In genomic region chr20:43508106-43508505, GRCh38 we compare ENCODE assay signal across 9 cellular contexts. TPM values are rescaled to one million over a fixed set of nuclear protein-coding genes. Genes with fewer than 3 reads are reported as not detected.
DNase-seq lines count a peak whose midpoint lies in the region; ATAC-seq, FAIRE-seq and TF ChIP-seq lines count a peak whose summit lies in the region.
"Had no signal": no experiment of that assay in that cellular context is flagged by ENCODE, and none has a peak within 500 bp of the region (broad histone marks: within the 10 kb centered on the region; RNA-seq: fewer than 3 reads in every experiment).

No MANE protein-coding gene starts in this region.

- 9% methylated on average over 21 to 22 of the region's 22 CpGs for WGBS in ectodermal cell, 2 experiments

- intact Hi-C loops in naive thymus-derived CD4-positive, alpha-beta T cell (cut with micrococcal nuclease), result no loop called here

- ATAC-seq in naive thymus-derived CD4-positive, alpha-beta T cell, result no peak
- no peak for ATAC-seq in HG03039 (IDR thresholded peaks at IDR 0.05; ENCODE audit: unreplicated experiment)
- no peak for ATAC-seq in HG03378 (IDR thresholded peaks at IDR 0.05; ENCODE audit: unreplicated experiment)
- no peak for ATAC-seq in HG02798 (IDR thresholded peaks at IDR 0.05; ENCODE audit: poor library complexity, unreplicated experiment)

- CTCF ChIA-PET in naive thymus-derived CD4-positive, alpha-beta T cell (lab: Charles Lee), result no interaction called here

- no peak overlapping the region for H3K27ac ChIP-seq in ectodermal cell (ENCODE audit: insufficient read depth, low read depth, low read length, poor library complexity, severe bottlenecking)
- H3K27ac ChIP-seq in naive thymus-derived CD4-positive, alpha-beta T cell (ENCODE audit: low read depth, low read length), result no peak overlapping the region

- no peaks in the 10 kb centered on the region for H3K36me3 Mint-ChIP-seq in IgD-negative memory B cell
- H3K36me3 Mint-ChIP-seq in naive thymus-derived CD4-positive, alpha-beta T cell, result peaks cover 0 to 4% (median 0%) of the 10 kb centered on the region in 5 donors

- H3K36me3 ChIP-seq in ectodermal cell (ENCODE audit: control insufficient read depth, insufficient read depth, low read length), result no peaks in the 10 kb centered on the region
- no peaks in the 10 kb centered on the region for H3K36me3 ChIP-seq in naive thymus-derived CD4-positive, alpha-beta T cell (ENCODE audit: control insufficient read depth in 2 of 3, insufficient read depth in 3 of 3, low read length in 3 of 3)

- no peaks in the 10 kb centered on the region for H3K9me3 ChIP-seq in ectodermal cell (ENCODE audit: control insufficient read depth, low read length)
- no peaks in the 10 kb centered on the region for H3K9me3 ChIP-seq in naive thymus-derived CD4-positive, alpha-beta T cell (ENCODE audit: control insufficient read depth in 2 of 3, low read length in 3 of 3)

- H3K9me3 Mint-ChIP-seq in IgD-negative memory B cell, result peaks cover 0 to 2% (median 0%) of the 10 kb centered on the region in 3 donors
- no peaks in the 10 kb centered on the region for H3K9me3 Mint-ChIP-seq in naive thymus-derived CD4-positive, alpha-beta T cell

- H3K27me3 Mint-ChIP-seq in IgD-negative memory B cell, result peaks cover 30% of the 10 kb centered on the region
- peaks cover 28 to 56% (median 44%) of the 10 kb centered on the region in 5 donors for H3K27me3 Mint-ChIP-seq in naive thymus-derived CD4-positive, alpha-beta T cell

- FAIRE-seq in GM19239 (lab: Jason Lieb, UNC), result no peak
- FAIRE-seq: GM18507 had no signal

- POLR2A ChIA-PET in naive thymus-derived CD4-positive, alpha-beta T cell (lab: Charles Lee), result no interaction called here

- H3K4me1 Mint-ChIP-seq in IgD-negative memory B cell, result peaks cover 2 to 4% (median 3%) of the 10 kb centered on the region in 3 donors
- peaks cover 0 to 12% (median 7%) of the 10 kb centered on the region in 7 donors for H3K4me1 Mint-ChIP-seq in naive thymus-derived CD4-positive, alpha-beta T cell

- no peak overlapping the region for H3K27ac Mint-ChIP-seq in IgD-negative memory B cell
- no peak overlapping the region for H3K27ac Mint-ChIP-seq in naive thymus-derived CD4-positive, alpha-beta T cell

- TF ChIP-seq CTCF in AG09309 (IDR thresholded peaks at IDR 0.05; ENCODE audit: control insufficient read depth, insufficient read depth, low read depth, low read length, missing control alignments), result no peak

- DNase-seq in AG09309 (ENCODE audit: low read depth), result no peak
- no peak for DNase-seq in naive thymus-derived CD4-positive, alpha-beta T cell
- no peak for DNase-seq in GM19239 (ENCODE audit: insufficient read length, low spot score)

- peak overlapping the region; percentile 75 to 91 (median 77) for H3K4me3 Mint-ChIP-seq in IgD-negative memory B cell
- H3K4me3 Mint-ChIP-seq in naive thymus-derived CD4-positive, alpha-beta T cell, result peak overlapping the region; percentile 59 to 73 (median 66)

- H3K4me3 ChIP-seq in AG09309 (ENCODE audit: control insufficient read depth, low read depth, low read length), result peak overlapping the region; percentile 47
- peak overlapping the region; percentile 64 for H3K4me3 ChIP-seq in ectodermal cell (ENCODE audit: insufficient read depth, low read depth, low read length)
- H3K4me3 ChIP-seq in naive thymus-derived CD4-positive, alpha-beta T cell (ENCODE audit: low read length), result peak overlapping the region; percentile 8

- H3K27me3 ChIP-seq in ectodermal cell (ENCODE audit: control insufficient read depth, insufficient read depth, low read length, poor library complexity, severe bottlenecking), result peaks cover 40% of the 10 kb centered on the region
- peaks cover 0 to 5% of the 10 kb centered on the region in 2 donors for H3K27me3 ChIP-seq in naive thymus-derived CD4-positive, alpha-beta T cell (ENCODE audit: control insufficient read depth in 2 of 2, insufficient read depth in 2 of 2, low read length in 2 of 2)

- no peaks in the 10 kb centered on the region for H3K4me1 ChIP-seq in ectodermal cell (ENCODE audit: control insufficient read depth, insufficient read depth, low read length)
- peaks cover 0 to 4% of the 10 kb centered on the region in 2 donors for H3K4me1 ChIP-seq in naive thymus-derived CD4-positive, alpha-beta T cell (ENCODE audit: control insufficient read depth in 2 of 2, insufficient read depth in 2 of 2, low read length in 2 of 2)

RNA-seq across cellular contexts. Expression of gene L3MBTL1, which starts 0.6 kb away (rescaled TPM):
- polyA plus RNA-seq in IgD-negative memory B cell, result 0.88 TPM
- polyA plus RNA-seq in ectodermal cell (2013, experiment 1 of 4), result 29.2 TPM
- polyA plus RNA-seq in ectodermal cell (2013, experiment 2 of 4), result 26.9 TPM
- 19.3 TPM for polyA plus RNA-seq in ectodermal cell (2013, experiment 3 of 4)
- polyA plus RNA-seq in ectodermal cell (2013, experiment 4 of 4), result 24.6 TPM
- total RNA-seq in naive thymus-derived CD4-positive, alpha-beta T cell, result 10 to 100 TPM in 4 of 5 experiments, 1 to 10 TPM in 1; 8.6 to 24.7 (median 16.2) TPM
- 1 to 10 TPM in 1 of 2 donors, under 1 TPM in 1; 0.74 to 2.3 TPM for polyA plus RNA-seq in naive thymus-derived CD4-positive, alpha-beta T cell

RNA-seq across cellular contexts. Expression of gene SRSF6, which starts 50.4 kb away (rescaled TPM):
- polyA plus RNA-seq in IgD-negative memory B cell, result 58.1 TPM
- 186 TPM for polyA plus RNA-seq in ectodermal cell (2013, experiment 1 of 4)
- polyA plus RNA-seq in ectodermal cell (2013, experiment 2 of 4), result 271 TPM
- 165 TPM for polyA plus RNA-seq in ectodermal cell (2013, experiment 3 of 4)
- polyA plus RNA-seq in ectodermal cell (2013, experiment 4 of 4), result 177 TPM
- 100 to 1,000 TPM; 168 to 291 (median 239) TPM for total RNA-seq in naive thymus-derived CD4-positive, alpha-beta T cell
- polyA plus RNA-seq in naive thymus-derived CD4-positive, alpha-beta T cell, result 10 to 100 TPM; 46.6 to 52.8 TPM

RNA-seq across cellular contexts. Expression of gene SGK2, which starts 50.7 kb away (rescaled TPM):
- polyA plus RNA-seq in IgD-negative memory B cell, result not detected
- 1.9 TPM for polyA plus RNA-seq in ectodermal cell (2013, experiment 1 of 4)
- polyA plus RNA-seq in ectodermal cell (2013, experiment 2 of 4), result 4.2 TPM
- polyA plus RNA-seq in ectodermal cell (2013, experiment 3 of 4), result 2.2 TPM
- 2.0 TPM for polyA plus RNA-seq in ectodermal cell (2013, experiment 4 of 4)
- 1 to 10 TPM in 3 of 5 experiments, under 1 TPM in 2; 0.48 to 2.6 (median 1.9) TPM for total RNA-seq in naive thymus-derived CD4-positive, alpha-beta T cell
- not detected for polyA plus RNA-seq in naive thymus-derived CD4-positive, alpha-beta T cell

Comparison
In these comparisons a context has a peak if more than half of its experiments do, and no peak if none do; other contexts are left out.
1. H3K4me3 ChIP-seq: peak in every context shown above with its lines; median percentile 64 in ectodermal cell; 47 in AG09309; 8 in naive thymus-derived CD4-positive, alpha-beta T cell.